Comparison of ENCODE assay signal across 18 cellular contexts in genomic region chr4:15355464-15355863, GRCh38.
DNase-seq lines count a peak whose midpoint lies in the region; ATAC-seq, FAIRE-seq and TF ChIP-seq lines count a peak whose summit lies in the region.
"Had no signal": no experiment of that assay in that cellular context is flagged by ENCODE, and none has a peak within 500 bp of the region (broad histone marks: within the 10 kb centered on the region; RNA-seq: fewer than 3 reads in every experiment).

No MANE protein-coding gene starts in this region.

- no peaks in the 10 kb centered on the region for H3K79me1 ChIP-seq in H1 (ENCODE audit: low read depth, low read length)

- no peak overlapping the region for H2BK20ac ChIP-seq in H1 (ENCODE audit: low read length)

- no peak overlapping the region for H3K14ac ChIP-seq in H1 (ENCODE audit: insufficient read length)

- H3K4me3 ChIP-seq in H1 (ENCODE audit: extremely low read depth in 1 of 4, insufficient read depth in 2 of 4, low read depth in 3 of 4, low read length in 4 of 4) = no peak overlapping the region
- H3K4me3 ChIP-seq: A549, BLaER1, HAP-1 had no signal

- no peak for FAIRE-seq in H1 (lab: Jason Lieb, UNC)
- FAIRE-seq: A549, HepG2 had no signal

- no peak for TF ChIP-seq EP300 in Ishikawa (IDR thresholded peaks at IDR 0.05; ENCODE audit: borderline replicate concordance)
- no peak for TF ChIP-seq EP300 in H1 (IDR thresholded peaks at IDR 0.05; ENCODE audit: borderline replicate concordance in 1 of 2, low read depth in 2 of 2, low read length in 2 of 2)

- H3K9me3 Mint-ChIP-seq in memory B cell (peaks cover 2% of the 10 kb centered on the region), T-cell (no peaks in the 10 kb centered on the region), nephron progenitor cell (peaks cover 20% of the 10 kb centered on the region), osteocyte (ENCODE audit: unreplicated experiment) (no peaks in the 10 kb centered on the region)

- no peak overlapping the region for H2BK5ac ChIP-seq in H1 (ENCODE audit: low read depth, low read length)

- peaks cover 0 to 3% (median 0%) of the 10 kb centered on the region in 4 experiments; a peak in 1 of 7 replicates for H3K4me1 ChIP-seq in H1 (replicated peaks in 1 of 4; ENCODE audit: control insufficient read depth in 3 of 4, insufficient read depth in 4 of 4, low read length in 3 of 4)
- H3K4me1 ChIP-seq: A549, BLaER1, HAP-1 had no signal

- H3K23ac ChIP-seq in H1 (ENCODE audit: insufficient read length) = no peak overlapping the region

- H3K4ac ChIP-seq in H1 (replicated peaks; ENCODE audit: insufficient read length, low read depth, low read length) = no peak overlapping the region

- H3K4me1 Mint-ChIP-seq in memory B cell (peaks cover 9% of the 10 kb centered on the region), T-cell (no peaks in the 10 kb centered on the region), nephron progenitor cell (peaks cover 38% of the 10 kb centered on the region), osteocyte (ENCODE audit: unreplicated experiment) (peaks cover 2% of the 10 kb centered on the region)
- H3K4me1 Mint-ChIP-seq: CD14-positive monocyte; CD4-positive, alpha-beta memory T cell had no signal

- no peaks in the 10 kb centered on the region for H3K79me2 ChIP-seq in H1 (ENCODE audit: control insufficient read depth in 1 of 2, insufficient read depth in 2 of 2, low read length in 2 of 2)

- no peak overlapping the region for H2AK5ac ChIP-seq in H1 (ENCODE audit: low read depth, low read length)

- H3K27ac Mint-ChIP-seq in memory B cell (no peak overlapping the region), T-cell (no peak overlapping the region), nephron progenitor cell (no peak overlapping the region), osteocyte (ENCODE audit: unreplicated experiment) (no peak overlapping the region)
- H3K27ac Mint-ChIP-seq: CD14-positive monocyte; CD4-positive, alpha-beta memory T cell; IgD-negative memory B cell had no signal

- no peak overlapping the region for H2BK15ac ChIP-seq in H1 (ENCODE audit: low read length)

- H2BK12ac ChIP-seq in H1 (ENCODE audit: low read depth, low read length) = no peak overlapping the region

- TF ChIP-seq CTCF in H1 (IDR thresholded peaks at IDR 0.05; ENCODE audit: control extremely low read depth in 1 of 3, insufficient read depth in 1 of 3, low read depth in 1 of 3, low read length in 3 of 3) (no peak), nephron progenitor cell (IDR thresholded peaks at IDR 0.05) (no peak), osteocyte (IDR thresholded peaks at IDR 0.05) (no peak)

- TF ChIP-seq RAD21 in Ishikawa (IDR thresholded peaks at IDR 0.05; ENCODE audit: low read depth) (no peak), H1 (IDR thresholded peaks at IDR 0.05 in 1 of 2, conservative IDR thresholded peaks at IDR 0.05 in 1 of 2; ENCODE audit: low read depth in 2 of 2, low read length in 2 of 2) (no peak)

- TF ChIP-seq POLR2A in H1 (IDR thresholded peaks at IDR 0.05; ENCODE audit: control extremely low read depth in 1 of 2, low read depth in 2 of 2, low read length in 2 of 2) = no peak

- H4K5ac ChIP-seq in H1 (ENCODE audit: insufficient read length, low read depth, low read length) = no peak overlapping the region

- no peak overlapping the region for H3K4me3 Mint-ChIP-seq in memory B cell
- H3K4me3 Mint-ChIP-seq in T-cell = no peak overlapping the region
- H3K4me3 Mint-ChIP-seq in nephron progenitor cell = no peak overlapping the region
- no peak overlapping the region for H3K4me3 Mint-ChIP-seq in osteocyte (ENCODE audit: unreplicated experiment)
- H3K4me3 Mint-ChIP-seq: CD14-positive monocyte; CD4-positive, alpha-beta memory T cell; IgD-negative memory B cell had no signal

- no peak overlapping the region for H2BK120ac ChIP-seq in H1 (replicated peaks; ENCODE audit: low read depth, low read length)

- H4K91ac ChIP-seq in H1 (replicated peaks; ENCODE audit: insufficient read length, low read length) = no peak overlapping the region

- no peak overlapping the region for H4K8ac ChIP-seq in H1 (ENCODE audit: extremely low read depth, insufficient read depth, low read length)

- no peak overlapping the region for H3K27ac ChIP-seq in H1 (ENCODE audit: low read depth, low read length)
- H3K27ac ChIP-seq: A549, BLaER1 had no signal

- WGBS in H1 (ENCODE audit: extremely low coverage in 1 of 2, insufficient coverage in 1 of 2, insufficient read length in 1 of 2, insufficient replicate concordance in 2 of 2, low coverage in 1 of 2, low lambda C conversion rate in 2 of 2, missing lambda C conversion rate in 1 of 2), 2 experiments = 98% methylated on average over 2 of the region's 2 CpGs; no CpG with 5 or more reads in 1 of the 2 experiments

- H3K9me3 ChIP-seq in H1 (ENCODE audit: insufficient read depth in 2 of 2, low read depth in 1 of 2, low read length in 1 of 2) = no peaks in the 10 kb centered on the region
- H3K9me3 ChIP-seq: A549, BLaER1, HAP-1 had no signal

- H3K23me2 ChIP-seq in H1 (ENCODE audit: low read depth, low read length) = no peaks in the 10 kb centered on the region

- no peak overlapping the region for H3K4me2 ChIP-seq in H1 (ENCODE audit: insufficient read depth in 1 of 2, low read depth in 2 of 2, low read length in 2 of 2)
- H3K4me2 ChIP-seq: A549, BLaER1 had no signal

- H3K36me3 ChIP-seq in H1 (ENCODE audit: control insufficient read depth in 2 of 4, insufficient read depth in 4 of 4, low read length in 3 of 4) = no peaks in the 10 kb centered on the region
- H3K36me3 ChIP-seq: BLaER1, HAP-1 had no signal

- no peaks in the 10 kb centered on the region for H3K36me3 Mint-ChIP-seq in memory B cell
- no peaks in the 10 kb centered on the region for H3K36me3 Mint-ChIP-seq in T-cell
- peaks cover 16% of the 10 kb centered on the region for H3K36me3 Mint-ChIP-seq in nephron progenitor cell (ENCODE audit: low read depth)
- peaks cover 3% of the 10 kb centered on the region for H3K36me3 Mint-ChIP-seq in osteocyte (ENCODE audit: unreplicated experiment)
- H3K36me3 Mint-ChIP-seq: CD14-positive monocyte; CD4-positive, alpha-beta memory T cell had no signal

- ATAC-seq in memory B cell (ENCODE audit: low read depth) (peak; percentile 29), T-cell (replicated peaks in 1 of 4) (no peak)
- ATAC-seq: A549, HepG2 had no signal

- H3K27me3 Mint-ChIP-seq in memory B cell = no peaks in the 10 kb centered on the region
- H3K27me3 Mint-ChIP-seq in T-cell = no peaks in the 10 kb centered on the region
- H3K27me3 Mint-ChIP-seq in nephron progenitor cell (ENCODE audit: low read depth, poor library complexity) = peaks cover 4% of the 10 kb centered on the region
- H3K27me3 Mint-ChIP-seq in osteocyte (ENCODE audit: unreplicated experiment) = peaks cover 33% of the 10 kb centered on the region

- CTCF ChIA-PET in H1 (lab: Charles Lee; ENCODE audit: partially characterized antibody) = interaction anchor here (0.7 to 1.2 kb wide), 3 partner anchors 41 to 245 kb away, joined by 3 read pairs; no protein-coding TSS in a partner anchor
- CTCF ChIA-PET in T-cell (lab: Charles Lee) = interaction anchor here in 1 of 2 donors (0.6 kb wide), 2 partner anchors 342 to 376 kb away, joined by 4 to 8 read pairs; no protein-coding TSS in a partner anchor

- no peaks in the 10 kb centered on the region for H4K20me1 ChIP-seq in H1 (replicated peaks in 1 of 2; ENCODE audit: control insufficient read depth in 1 of 2, insufficient read depth in 2 of 2, low read length in 2 of 2)
- H4K20me1 ChIP-seq: BLaER1 had no signal

- no peak overlapping the region for H3K9ac ChIP-seq in H1 (replicated peaks in 1 of 4; ENCODE audit: extremely low read depth in 1 of 4, low read depth in 3 of 4, low read length in 3 of 4)
- H3K9ac ChIP-seq: BLaER1 had no signal

- 0 out of 2 replicates have a peak overlapping the region, but pooled peaks have one; percentile 28 for H2AFZ ChIP-seq in H1 (ENCODE audit: low read length)

- no peak overlapping the region for H3K56ac ChIP-seq in H1 (replicated peaks; ENCODE audit: insufficient read length, low read depth, low read length)

- no peak for DNase-seq in H1 (ENCODE audit: low read depth in 1 of 2, low spot score in 2 of 2)
- DNase-seq in memory B cell (ENCODE audit: low spot score in 2 of 2) = no peak
- DNase-seq in NCI-H774 (lab: John Stamatoyannopoulos, UW) = no peak
- no peak for DNase-seq in T-cell
- DNase-seq in nephron progenitor cell = no peak
- no peak for DNase-seq in osteocyte (ENCODE audit: extremely low spot score, unreplicated experiment)
- DNase-seq: CD4-positive, alpha-beta memory T cell; DMS153; DMS79; GDM1; GOT3 had no signal

- H3K27me3 ChIP-seq in H1 (replicated peaks in 1 of 4; ENCODE audit: control insufficient read depth in 3 of 4, extremely low read depth in 1 of 4, insufficient read depth in 3 of 4, low read length in 3 of 4) = no peaks in the 10 kb centered on the region
- H3K27me3 ChIP-seq: BLaER1 had no signal

- POLR2A ChIA-PET in H1 (lab: Charles Lee; ENCODE audit: partially characterized antibody) = interaction anchor here (0.9 kb wide), 1 partner anchor 13 kb away, joined by 5 read pairs; no protein-coding TSS in a partner anchor
- POLR2A ChIA-PET in T-cell (lab: Charles Lee) = interaction anchor here in 1 of 2 donors (0.6 kb wide), 1 partner anchor 115 kb away, joined by 3 read pairs; no protein-coding TSS in a partner anchor

- no peak overlapping the region; the same call in 1 of the 2 replicates for H3K18ac ChIP-seq in H1 (ENCODE audit: extremely low read depth, low read length)

TF ChIP-seq in Ishikawa, 13 proteins besides CTCF, POLR2A, EP300 and RAD21:
- TF ChIP-seq YY1 (IDR thresholded peaks at IDR 0.05; ENCODE audit: low read depth) = no peak
- peak; percentile 24; the same call in 1 of the 2 replicates for TF ChIP-seq USF1 (IDR thresholded peaks at IDR 0.05)
TF ChIP-seq in Ishikawa: peak in this region for 1.

TF ChIP-seq in H1, 55 proteins besides CTCF, POLR2A, EP300 and RAD21 (continues in another document):
- TF ChIP-seq ATF2 (IDR thresholded peaks at IDR 0.05; ENCODE audit: low read length) (no peak), JUN (IDR thresholded peaks at IDR 0.05; ENCODE audit: low read depth, low read length) (no peak)
